21 cellular contexts compared by ENCODE assay signal in the genomic region with DNA sequence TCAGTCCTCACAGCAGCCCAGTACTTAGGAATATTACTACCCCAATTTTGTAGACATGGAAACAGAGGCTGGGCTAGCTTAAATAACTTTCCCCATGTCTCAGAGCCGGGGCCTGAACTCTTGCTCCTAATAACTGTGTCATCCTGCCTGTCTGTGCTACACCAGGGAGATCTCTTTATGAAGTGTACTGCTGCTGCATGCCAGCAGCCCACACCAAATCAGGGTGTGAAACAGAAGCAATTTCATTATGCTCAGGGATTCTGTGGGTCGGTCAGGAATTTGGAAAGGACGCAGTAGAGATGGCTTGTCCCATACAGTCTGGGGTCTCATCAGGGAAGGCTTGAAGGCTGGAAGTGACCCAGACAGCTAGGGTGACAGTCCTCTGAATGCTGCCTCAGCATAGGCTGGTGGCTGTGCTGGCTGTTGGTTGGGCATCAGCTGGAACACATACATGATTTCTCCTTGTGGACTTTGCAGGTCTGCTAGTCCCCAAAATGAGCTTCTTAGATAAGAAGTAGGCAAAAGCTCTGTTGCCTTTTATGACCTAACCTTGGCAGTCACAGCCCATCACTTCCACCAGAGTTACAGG.
"Had no signal": no experiment of that assay in that cellular context is flagged by ENCODE, and none has a peak within 500 bp of the region (broad histone marks: within the 10 kb centered on the region; RNA-seq: fewer than 3 reads in every experiment).

No MANE protein-coding gene starts in this region.

- H3K27ac ChIP-seq: body of pancreas, colonic mucosa, pancreas had no signal

- ATAC-seq: activated naive CD4-positive, alpha-beta T cell treated with anti-CD3 and anti-CD28 coated beads, Interleukin-2, amount 50 U/mL, for 72 hours; body of pancreas; left lobe of liver; mucosa of descending colon; naive thymus-derived CD4-positive, alpha-beta T cell; pancreas; sciatic nerve; stimulated activated memory B cell treated with anti-CD40 and anti-IgM and Interleukin-4, amounts not matched to agents 10 μg/mL and 1 μg/mL and 100 μg/mL, for 72 hours had no signal

- DNase-seq: activated B cell treated with CpG ODN at 0.5 μM for 24 hours; activated CD4-positive, alpha-beta memory T cell treated with anti-CD3 and anti-CD28 coated beads for 36 hours; activated CD4-positive, alpha-beta T cell treated with anti-CD3 and anti-CD28 coated beads for 4 hours; activated effector memory CD4-positive, alpha-beta T cell treated with anti-CD3 and anti-CD28 coated beads, Interleukin-2, amount 50 U/mL, for 16 hours; activated T-cell treated with anti-CD3 and anti-CD28 coated beads, Interleukin-2, amount 50 U/mL, for 48 hours; amygdala; body of pancreas; central memory CD4-positive, alpha-beta T cell; colonic mucosa; foreskin melanocyte; kidney; mammary epithelial cell; mucosa of descending colon; naive thymus-derived CD4-positive, alpha-beta T cell; pancreas; stimulated activated CD4-positive, alpha-beta T cell treated with anti-CD3 and anti-CD28 coated beads, Interleukin-4, amount 100 ng/mL, for 24 hours; SW 1271 had no signal

- H3K9me3 ChIP-seq: body of pancreas, colonic mucosa, mucosa of descending colon, pancreas had no signal

- H3K4me3 ChIP-seq: body of pancreas, colonic mucosa, mucosa of descending colon, pancreas had no signal

- H3K4me1 ChIP-seq: colonic mucosa had no signal

- H3K27me3 ChIP-seq: body of pancreas, colonic mucosa, pancreas had no signal

- H3K36me3 ChIP-seq: colonic mucosa had no signal
